13 cellular contexts compared by ENCODE assay signal in the genomic region with DNA sequence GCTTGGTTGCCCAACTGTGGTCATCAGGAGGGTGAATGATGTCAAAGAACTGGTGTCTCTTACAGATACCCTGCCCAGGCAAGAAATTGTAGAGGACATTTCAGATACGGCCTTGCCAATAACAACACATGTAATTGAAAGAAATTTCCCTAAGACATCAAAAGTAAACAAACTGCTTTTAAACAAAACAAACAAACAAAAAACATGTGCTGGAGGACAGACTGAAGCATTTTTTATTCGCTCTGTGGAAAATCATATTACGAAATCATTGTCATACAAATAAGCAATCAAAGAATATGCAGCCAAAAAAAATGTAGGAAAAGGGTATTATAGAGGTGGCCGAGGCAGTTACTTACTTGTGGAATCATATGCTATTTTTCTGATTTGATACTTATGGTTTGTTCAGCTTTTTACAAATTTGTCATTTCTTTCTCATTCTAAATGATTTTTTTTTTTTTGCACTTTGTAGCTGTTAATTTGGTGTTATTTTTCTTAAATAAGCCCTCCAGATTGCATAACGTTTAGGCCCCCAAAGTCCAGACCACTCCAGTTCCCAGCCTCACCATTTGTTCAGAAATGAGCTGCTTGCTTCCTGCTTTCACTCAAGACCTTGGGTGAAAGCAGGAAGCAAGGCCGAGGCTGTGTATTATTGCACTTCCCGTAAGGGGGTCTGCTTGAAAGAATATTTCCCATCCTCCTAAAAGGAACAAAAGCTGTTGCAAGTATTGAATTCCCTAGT. TPM values are rescaled to one million over a fixed set of nuclear protein-coding genes. Genes with fewer than 3 reads are reported as not detected.
DNase-seq lines count a peak whose midpoint lies in the region; TF ChIP-seq lines count a peak whose summit lies in the region.
"Had no signal": no experiment of that assay in that cellular context is flagged by ENCODE, and none has a peak within 500 bp of the region (broad histone marks: within the 10 kb centered on the region; RNA-seq: fewer than 3 reads in every experiment).

No MANE protein-coding gene starts in this region.

- TF ChIP-seq CTCF in neural crest cell (conservative IDR thresholded peaks at IDR 0.05): no peak

- H3K36me3 Mint-ChIP-seq in activated CD4-positive, alpha-beta T cell treated with anti-CD3 and anti-CD28 coated beads, Interleukin-2, amount 10 ng/mL, durations not matched to agents 7 days and 5 days (ENCODE audit: low read depth): peaks cover 1% of the 10 kb centered on the region
- H3K36me3 Mint-ChIP-seq in IgD-negative memory B cell (no peaks in the 10 kb centered on the region), neural crest cell (ENCODE audit: low read depth) (no peaks in the 10 kb centered on the region)
- peaks cover 6% of the 10 kb centered on the region for H3K36me3 Mint-ChIP-seq in activated naive CD8-positive, alpha-beta T cell treated with anti-CD3 and anti-CD28 coated beads for 36 hours
- H3K36me3 Mint-ChIP-seq: type B pancreatic cell had no signal

- CTCF ChIA-PET in activated CD4-positive, alpha-beta T cell treated with anti-CD3 and anti-CD28 coated beads, Interleukin-2, amount 10 ng/mL, durations not matched to agents 7 days and 5 days (lab: Charles Lee): interaction anchor here (0.6 to 0.9 kb wide), 2 partner anchors 10 to 372 kb away, joined by 3 read pairs; no protein-coding TSS in a partner anchor
- CTCF ChIA-PET in HEK293T (lab: Yijun Ruan, JAX): no interaction called here

- H3K4me3 Mint-ChIP-seq in activated CD4-positive, alpha-beta T cell treated with anti-CD3 and anti-CD28 coated beads, Interleukin-2, amount 10 ng/mL, durations not matched to agents 7 days and 5 days: no peak overlapping the region
- peak overlapping the region in 1 of 4 donors; percentile 57 for H3K4me3 Mint-ChIP-seq in IgD-negative memory B cell
- no peak overlapping the region for H3K4me3 Mint-ChIP-seq in activated naive CD8-positive, alpha-beta T cell treated with anti-CD3 and anti-CD28 coated beads for 36 hours
- H3K4me3 Mint-ChIP-seq in neural crest cell: no peak overlapping the region
- H3K4me3 Mint-ChIP-seq: type B pancreatic cell had no signal

- peaks cover 3% of the 10 kb centered on the region for H3K27me3 Mint-ChIP-seq in activated CD4-positive, alpha-beta T cell treated with anti-CD3 and anti-CD28 coated beads, Interleukin-2, amount 10 ng/mL, durations not matched to agents 7 days and 5 days
- H3K27me3 Mint-ChIP-seq in IgD-negative memory B cell (peaks cover 4% of the 10 kb centered on the region), neural crest cell (ENCODE audit: low read depth) (peaks cover 3% of the 10 kb centered on the region)
- H3K27me3 Mint-ChIP-seq in activated naive CD8-positive, alpha-beta T cell treated with anti-CD3 and anti-CD28 coated beads for 36 hours: peaks cover 13% of the 10 kb centered on the region

- peaks cover 3% of the 10 kb centered on the region for H3K9me3 Mint-ChIP-seq in activated CD4-positive, alpha-beta T cell treated with anti-CD3 and anti-CD28 coated beads, Interleukin-2, amount 10 ng/mL, durations not matched to agents 7 days and 5 days
- H3K9me3 Mint-ChIP-seq in IgD-negative memory B cell: no peaks in the 10 kb centered on the region
- H3K9me3 Mint-ChIP-seq in activated naive CD8-positive, alpha-beta T cell treated with anti-CD3 and anti-CD28 coated beads for 36 hours: peaks cover 7% of the 10 kb centered on the region
- H3K9me3 Mint-ChIP-seq in neural crest cell: peaks cover 3% of the 10 kb centered on the region

- DNase-seq in activated CD4-positive, alpha-beta T cell treated with anti-CD3 and anti-CD28 coated beads, Interleukin-2, amount 10 ng/mL, durations not matched to agents 7 days and 5 days: no peak
- no peak for DNase-seq in activated CD4-positive, alpha-beta T cell treated with anti-CD3 and anti-CD28 coated beads for 48 hours
- DNase-seq in activated naive CD8-positive, alpha-beta T cell treated with anti-CD3 and anti-CD28 coated beads for 36 hours: no peak
- DNase-seq in neural crest cell (ENCODE audit: low read depth, low spot score): no peak
- no peak for DNase-seq in NCI-H2107 treated with DMSO at 0.1 percent for 48 hours (lab: John Stamatoyannopoulos, UW; ENCODE audit: unreplicated experiment)
- no peak for DNase-seq in HEK293T (ENCODE audit: extremely low spot score)
- no peak for DNase-seq in AG08396 (ENCODE audit: low spot score)
- DNase-seq: anterior cingulate cortex, NCI-H1436, NCI-H446 treated with DMSO at 0.1 percent for 48 hours, T1000 had no signal

- H3K27ac Mint-ChIP-seq in activated CD4-positive, alpha-beta T cell treated with anti-CD3 and anti-CD28 coated beads, Interleukin-2, amount 10 ng/mL, durations not matched to agents 7 days and 5 days: peak overlapping the region; percentile 85
- H3K27ac Mint-ChIP-seq in IgD-negative memory B cell (peak overlapping the region in 2 of 3 donors; percentile 65 to 76), neural crest cell (ENCODE audit: unreplicated experiment) (peak overlapping the region; percentile 51)
- H3K27ac Mint-ChIP-seq in activated naive CD8-positive, alpha-beta T cell treated with anti-CD3 and anti-CD28 coated beads for 36 hours: peak overlapping the region; percentile 72
- H3K27ac Mint-ChIP-seq: type B pancreatic cell had no signal

- POLR2A ChIA-PET in activated CD4-positive, alpha-beta T cell treated with anti-CD3 and anti-CD28 coated beads, Interleukin-2, amount 10 ng/mL, durations not matched to agents 7 days and 5 days (lab: Charles Lee): no interaction called here
- POLR2A ChIA-PET in HEK293T (lab: Yijun Ruan, JAX): no interaction called here

- H3K4me1 Mint-ChIP-seq in activated CD4-positive, alpha-beta T cell treated with anti-CD3 and anti-CD28 coated beads, Interleukin-2, amount 10 ng/mL, durations not matched to agents 7 days and 5 days: peaks cover 13% of the 10 kb centered on the region
- peaks cover 9% of the 10 kb centered on the region in 3 donors for H3K4me1 Mint-ChIP-seq in IgD-negative memory B cell
- peaks cover 28% of the 10 kb centered on the region for H3K4me1 Mint-ChIP-seq in activated naive CD8-positive, alpha-beta T cell treated with anti-CD3 and anti-CD28 coated beads for 36 hours
- H3K4me1 Mint-ChIP-seq in neural crest cell: peaks cover 13% of the 10 kb centered on the region

TF ChIP-seq in HEK293T, 16 proteins besides CTCF, POLR2A, EP300 and RAD21:
- no peak for TF ChIP-seq BHLHE40 (IDR thresholded peaks at IDR 0.05; ENCODE audit: borderline replicate concordance)
- TF ChIP-seq FOXA1 (IDR thresholded peaks at IDR 0.05): no peak
- TF ChIP-seq FOXM1 (IDR thresholded peaks at IDR 0.05; ENCODE audit: borderline replicate concordance): no peak
- no peak for TF ChIP-seq SP1 (IDR thresholded peaks at IDR 0.05)
- no peak for TF ChIP-seq TARDBP (IDR thresholded peaks at IDR 0.05)
- no peak for TF ChIP-seq PKNOX1 (IDR thresholded peaks at IDR 0.05)
- TF ChIP-seq ZNF384 (IDR thresholded peaks at IDR 0.05): no peak
TF ChIP-seq in HEK293T: peak in this region for 0.

RNA-seq across cellular contexts. Expression of gene MYEOV, which starts 51.9 kb away (rescaled TPM):
- not detected for total RNA-seq in activated CD4-positive, alpha-beta T cell treated with anti-CD3 and anti-CD28 coated beads, Interleukin-2, amount 10 ng/mL, durations not matched to agents 7 days and 5 days
- polyA plus RNA-seq in IgD-negative memory B cell: 1.4 TPM
- total RNA-seq in activated naive CD8-positive, alpha-beta T cell treated with anti-CD3 and anti-CD28 coated beads for 36 hours: not detected
- 0.16 and 0.35 TPM in 2 replicates for total RNA-seq in neural crest cell
